ENCODE assay signal across 27 cellular contexts in the genomic region with DNA sequence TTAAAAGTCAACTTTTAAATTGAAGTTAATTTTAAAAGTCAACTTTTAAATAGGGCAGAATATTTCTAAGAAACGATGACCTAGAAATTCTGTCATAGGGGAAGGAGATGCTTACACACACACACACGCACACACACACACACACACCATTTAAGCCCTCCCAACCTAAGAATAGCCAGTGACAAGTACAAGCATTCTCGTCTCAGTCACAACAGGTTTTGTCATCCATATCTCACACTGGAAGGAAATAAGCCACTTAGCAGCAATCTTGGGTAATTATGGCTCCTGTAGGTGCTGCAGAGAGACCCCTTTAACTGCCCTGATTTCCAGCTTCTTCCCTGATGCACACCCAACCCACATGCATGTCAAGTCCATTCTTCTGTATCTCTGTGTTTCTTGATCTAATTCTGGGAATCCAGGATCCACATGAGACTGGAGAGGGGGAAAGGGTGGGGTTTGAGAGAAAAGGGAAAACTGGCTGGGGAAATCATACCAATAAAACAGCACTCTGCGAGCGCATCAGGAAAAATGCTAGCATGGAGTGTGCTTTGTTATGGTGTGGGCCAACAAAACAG.
DNase-seq lines count a peak whose midpoint lies in the region; ATAC-seq and TF ChIP-seq lines count a peak whose summit lies in the region.
"Had no signal": no experiment of that assay in that cellular context is flagged by ENCODE, and none has a peak within 500 bp of the region (broad histone marks: within the 10 kb centered on the region; RNA-seq: fewer than 3 reads in every experiment).

No MANE protein-coding gene starts in this region.

- DNase-seq in cardiac muscle cell (ENCODE audit: low read depth in 1 of 2, low spot score in 1 of 2) = peak in 1 of 2 donors; percentile 75
- DNase-seq in Right ventricle myocardium inferior (ENCODE audit: missing footprints) = no peak
- peak in 2 of 5 donors; percentile 26 to 34 for DNase-seq in heart left ventricle
- no peak for DNase-seq in nephron progenitor cell
- DNase-seq in vagina (ENCODE audit: extremely low spot score in 2 of 2) = no peak
- DNase-seq in stimulated activated naive CD8-positive, alpha-beta T cell treated with anti-CD3 and anti-CD28 coated beads, Interleukin-15, amount 100 ng/mL, for 72 hours = no peak
- no peak for DNase-seq in uterus
- no peak for DNase-seq in T1000 (lab: John Stamatoyannopoulos, UW)
- DNase-seq: activated CD8-positive, alpha-beta T cell treated with anti-CD3 and anti-CD28 coated beads for 36 hours; activated effector memory CD4-positive, alpha-beta T cell treated with Interleukin-2 at 50 U/mL for 16 hours; aorta; CD4-positive, alpha-beta memory T cell; dermis blood vessel endothelial cell; H7; kidney; NCI-H2171; SJCRH30; small intestine; stimulated activated CD4-positive, alpha-beta T cell treated with anti-CD3 and anti-CD28 coated beads, Interleukin-2, amount 100 ng/mL, for 24 hours had no signal

- H3K36me3 ChIP-seq in cardiac muscle cell = no peaks in the 10 kb centered on the region
- no peaks in the 10 kb centered on the region for H3K36me3 ChIP-seq in heart left ventricle
- no peaks in the 10 kb centered on the region for H3K36me3 ChIP-seq in vagina
- no peaks in the 10 kb centered on the region for H3K36me3 ChIP-seq in uterus
- H3K36me3 ChIP-seq: SJCRH30, tibial nerve had no signal

- WGBS in heart left ventricle, 4 donors = 29 to 42% (median 34%) methylated on average over 5 of the region's 5 CpGs

- no peak for TF ChIP-seq POLR2A in heart left ventricle (IDR thresholded peaks at IDR 0.05)
- TF ChIP-seq POLR2A in vagina (IDR thresholded peaks at IDR 0.05) = no peak
- no peak for TF ChIP-seq POLR2A in uterus (IDR thresholded peaks at IDR 0.05)

- H3K9me3 ChIP-seq in cardiac muscle cell (ENCODE audit: low read depth) (no peaks in the 10 kb centered on the region), heart left ventricle (no peaks in the 10 kb centered on the region), vagina (no peaks in the 10 kb centered on the region), uterus (no peaks in the 10 kb centered on the region)
- H3K9me3 ChIP-seq: A549, psoas muscle, SJCRH30, tibial nerve had no signal

- H3K4me3 ChIP-seq in cardiac muscle cell (no peak overlapping the region), heart left ventricle (no peak overlapping the region), vagina (no peak overlapping the region), uterus (no peak overlapping the region)
- H3K4me3 ChIP-seq: A549, lung, psoas muscle, SJCRH30, tibial nerve had no signal

- peak overlapping the region; percentile 64 for H3K27ac Mint-ChIP-seq in nephron progenitor cell
- H3K27ac Mint-ChIP-seq in stimulated activated naive CD8-positive, alpha-beta T cell treated with anti-CD3 and anti-CD28 coated beads, Interleukin-15, amount 100 ng/mL, for 72 hours = no peak overlapping the region
- H3K27ac Mint-ChIP-seq: activated CD8-positive, alpha-beta T cell treated with anti-CD3 and anti-CD28 coated beads for 36 hours; activated naive CD8-positive, alpha-beta T cell; CD4-positive, alpha-beta memory T cell; IgD-negative memory B cell had no signal

- no peak for TF ChIP-seq CTCF in cardiac muscle cell (IDR thresholded peaks at IDR 0.05; ENCODE audit: low read depth, low read length)
- no peak for TF ChIP-seq CTCF in heart left ventricle (IDR thresholded peaks at IDR 0.05)
- TF ChIP-seq CTCF in nephron progenitor cell (IDR thresholded peaks at IDR 0.05) = no peak
- no peak for TF ChIP-seq CTCF in vagina (IDR thresholded peaks at IDR 0.05)
- no peak for TF ChIP-seq CTCF in uterus (IDR thresholded peaks at IDR 0.05)

- H3K4me1 ChIP-seq in cardiac muscle cell (ENCODE audit: low read depth) (peaks cover 55% of the 10 kb centered on the region), heart left ventricle (peaks cover 0 to 25% (median 4%) of the 10 kb centered on the region in 12 donors), vagina (peaks cover 7% of the 10 kb centered on the region), uterus (peaks cover 0 to 12% of the 10 kb centered on the region in 2 donors)
- H3K4me1 ChIP-seq: A549, psoas muscle, SJCRH30 had no signal

- ATAC-seq in Right ventricle myocardium inferior (no peak), heart left ventricle (peak; percentile 42 to 74 (median 68))
- ATAC-seq in stimulated activated naive CD8-positive, alpha-beta T cell treated with anti-CD3 and anti-CD28 coated beads, Interleukin-15, amount 100 ng/mL, for 72 hours = no peak
- ATAC-seq: A549; activated CD8-positive, alpha-beta T cell treated with anti-CD3 and anti-CD28 coated beads for 36 hours; Panc1 had no signal

- H3K9me3 Mint-ChIP-seq in nephron progenitor cell = no peaks in the 10 kb centered on the region
- H3K9me3 Mint-ChIP-seq in stimulated activated naive CD8-positive, alpha-beta T cell treated with anti-CD3 and anti-CD28 coated beads, Interleukin-15, amount 100 ng/mL, for 72 hours = no peaks in the 10 kb centered on the region
- H3K9me3 Mint-ChIP-seq: central memory CD8-positive, alpha-beta T cell; IgD-negative memory B cell had no signal

- intact Hi-C loops in Right ventricle myocardium inferior (cut with DNase I) = no loop called here
- intact Hi-C loops in heart left ventricle (cut with DNase I) = no loop called here
- intact Hi-C loops in vagina (cut with DNase I) = no loop called here
- intact Hi-C loops in uterus (cut with DNase I; ENCODE audit: low total_unique reads) = no loop called here

- H3K4me1 Mint-ChIP-seq in nephron progenitor cell = peaks cover 40% of the 10 kb centered on the region
- no peaks in the 10 kb centered on the region for H3K4me1 Mint-ChIP-seq in stimulated activated naive CD8-positive, alpha-beta T cell treated with anti-CD3 and anti-CD28 coated beads, Interleukin-15, amount 100 ng/mL, for 72 hours
- H3K4me1 Mint-ChIP-seq: CD4-positive, alpha-beta memory T cell; central memory CD8-positive, alpha-beta T cell; IgD-negative memory B cell had no signal

- H3K27ac ChIP-seq in cardiac muscle cell (peak overlapping the region; percentile 94), heart left ventricle (peak overlapping the region in 5 of 12 donors; percentile 12 to 44 (median 22)), vagina (peak overlapping the region; percentile 50), uterus (no peak overlapping the region)
- H3K27ac ChIP-seq: A549, psoas muscle, SJCRH30, tibial nerve had no signal

- H3K27me3 Mint-ChIP-seq in nephron progenitor cell (ENCODE audit: low read depth, poor library complexity) = no peaks in the 10 kb centered on the region
- H3K27me3 Mint-ChIP-seq in stimulated activated naive CD8-positive, alpha-beta T cell treated with anti-CD3 and anti-CD28 coated beads, Interleukin-15, amount 100 ng/mL, for 72 hours = no peaks in the 10 kb centered on the region
- H3K27me3 Mint-ChIP-seq: activated CD8-positive, alpha-beta T cell treated with anti-CD3 and anti-CD28 coated beads for 36 hours; central memory CD8-positive, alpha-beta T cell had no signal

- H3K4me3 Mint-ChIP-seq in nephron progenitor cell = no peak overlapping the region
- no peak overlapping the region for H3K4me3 Mint-ChIP-seq in stimulated activated naive CD8-positive, alpha-beta T cell treated with anti-CD3 and anti-CD28 coated beads, Interleukin-15, amount 100 ng/mL, for 72 hours
- H3K4me3 Mint-ChIP-seq: activated CD8-positive, alpha-beta T cell treated with anti-CD3 and anti-CD28 coated beads for 36 hours; activated naive CD8-positive, alpha-beta T cell; CD4-positive, alpha-beta memory T cell; central memory CD8-positive, alpha-beta T cell; IgD-negative memory B cell had no signal

- no peaks in the 10 kb centered on the region for H3K27me3 ChIP-seq in cardiac muscle cell
- H3K27me3 ChIP-seq in heart left ventricle = no peaks in the 10 kb centered on the region
- H3K27me3 ChIP-seq in vagina = no peaks in the 10 kb centered on the region
- H3K27me3 ChIP-seq in uterus = no peaks in the 10 kb centered on the region
- H3K27me3 ChIP-seq: SJCRH30, tibial nerve had no signal

- no peaks in the 10 kb centered on the region for H3K36me3 Mint-ChIP-seq in nephron progenitor cell (ENCODE audit: low read depth)
- H3K36me3 Mint-ChIP-seq: activated naive CD8-positive, alpha-beta T cell; CD4-positive, alpha-beta memory T cell; IgD-negative memory B cell had no signal

Comparison
In these comparisons a context has a peak if more than half of its experiments do, and no peak if none do; other contexts are left out.
1. ATAC-seq: peak in heart left ventricle (4 of 4); none in Right ventricle myocardium inferior (single experiment) and stimulated activated naive CD8-positive, alpha-beta T cell treated with anti-CD3 and anti-CD28 coated beads, Interleukin-15, amount 100 ng/mL, for 72 hours (single experiment).
2. H3K27ac ChIP-seq: peak in cardiac muscle cell (single experiment) and vagina (single experiment); none in uterus (0 of 2).